Comparison of ENCODE assay signal across 8 cellular contexts in the genomic region with DNA sequence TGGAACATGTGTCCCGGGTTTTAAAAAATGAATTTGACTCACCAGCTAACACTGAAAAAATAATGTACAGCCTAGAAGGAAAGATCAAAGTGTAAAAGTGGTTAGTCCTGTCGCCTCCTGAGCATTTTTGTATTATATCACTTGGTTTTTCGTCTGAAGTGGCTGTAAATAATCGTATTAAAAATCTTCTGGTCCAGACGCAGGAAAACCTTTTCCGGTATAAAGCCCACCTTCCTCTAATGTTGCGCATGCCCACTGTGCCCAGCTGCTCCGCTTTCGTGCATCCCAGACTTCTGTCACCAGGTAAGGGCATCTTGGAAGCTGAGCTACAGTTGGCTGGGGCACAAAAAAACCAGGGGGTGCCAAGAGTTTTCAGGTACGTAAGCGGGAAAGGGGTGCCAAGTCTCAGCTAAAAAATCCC. TPM values are rescaled to one million over a fixed set of nuclear protein-coding genes. Genes with fewer than 3 reads are reported as not detected.
DNase-seq lines count a peak whose midpoint lies in the region; ATAC-seq and TF ChIP-seq lines count a peak whose summit lies in the region.

No MANE protein-coding gene starts in this region.

- H3K36me3 Mint-ChIP-seq in activated naive CD4-positive, alpha-beta T cell treated with anti-CD3 and anti-CD28 coated beads, Interleukin-2, amount 50 U/mL, for 72 hours: peaks cover 21 to 34% of the 10 kb centered on the region in 2 donors
- peaks cover 7% of the 10 kb centered on the region for H3K36me3 Mint-ChIP-seq in neural crest cell (ENCODE audit: low read depth)

- H3K9me3 ChIP-seq in vagina: no peaks in the 10 kb centered on the region

- no peak for TF ChIP-seq POLR2A in vagina (IDR thresholded peaks at IDR 0.05)

- H3K9me3 Mint-ChIP-seq in activated naive CD4-positive, alpha-beta T cell treated with anti-CD3 and anti-CD28 coated beads, Interleukin-2, amount 50 U/mL, for 72 hours: no peaks in the 10 kb centered on the region
- peaks cover 5% of the 10 kb centered on the region for H3K9me3 Mint-ChIP-seq in neural crest cell

- H3K4me3 Mint-ChIP-seq in neural crest cell: peak overlapping the region; percentile 100

- H3K27me3 Mint-ChIP-seq in neural crest cell (ENCODE audit: low read depth): peaks cover 21% of the 10 kb centered on the region

- H3K4me3 ChIP-seq in vagina: peak overlapping the region; percentile 78 to 91

- DNase-seq in DMS153 (lab: John Stamatoyannopoulos, UW): peak; percentile 79
- DNase-seq in HS-27A (ENCODE audit: low read depth): peak; percentile 66
- DNase-seq in NCI-H82 (lab: John Stamatoyannopoulos, UW): peak; percentile 95
- DNase-seq in activated naive CD4-positive, alpha-beta T cell treated with anti-CD3 and anti-CD28 coated beads, Interleukin-2, amount 50 U/mL, for 72 hours (ENCODE audit: low spot score in 2 of 2): no peak
- DNase-seq in globus pallidus (ENCODE audit: low spot score): peak; percentile 82
- peak; percentile 52 for DNase-seq in neural crest cell (ENCODE audit: low read depth, low spot score)
- no peak for DNase-seq in vagina (ENCODE audit: extremely low spot score in 2 of 2)

- H3K4me1 Mint-ChIP-seq in neural crest cell: peaks cover 46% of the 10 kb centered on the region

- peak overlapping the region; percentile 100 for H3K27ac Mint-ChIP-seq in activated naive CD4-positive, alpha-beta T cell treated with anti-CD3 and anti-CD28 coated beads, Interleukin-2, amount 50 U/mL, for 72 hours
- H3K27ac Mint-ChIP-seq in neural crest cell (ENCODE audit: unreplicated experiment): peak overlapping the region; percentile 99

- TF ChIP-seq CTCF in neural crest cell (conservative IDR thresholded peaks at IDR 0.05) (no peak), vagina (IDR thresholded peaks at IDR 0.05) (no peak)

- intact Hi-C loops in vagina (cut with DNase I): no loop called here

- no peaks in the 10 kb centered on the region for H3K27me3 ChIP-seq in vagina

- ATAC-seq in GM21381 (IDR thresholded peaks at IDR 0.05; ENCODE audit: unreplicated experiment): peak; percentile 21
- ATAC-seq in activated naive CD4-positive, alpha-beta T cell treated with anti-CD3 and anti-CD28 coated beads, Interleukin-2, amount 50 U/mL, for 72 hours: peak; percentile 32 to 34

- H3K4me1 ChIP-seq in vagina: peaks cover 25% of the 10 kb centered on the region

- peak overlapping the region; percentile 100 for H3K27ac ChIP-seq in vagina

- peaks cover 0 to 9% of the 10 kb centered on the region in 2 donors for H3K36me3 ChIP-seq in vagina

RNA-seq across cellular contexts. Expression of gene MYNN, which starts 0.7 kb away (rescaled TPM):
- total RNA-seq in activated naive CD4-positive, alpha-beta T cell treated with anti-CD3 and anti-CD28 coated beads, Interleukin-2, amount 50 U/mL, for 72 hours: 10 to 100 TPM; 13.3 to 16.7 TPM
- total RNA-seq in neural crest cell (15.0 and 15.7 TPM in 2 replicates), vagina (16.7 TPM)

RNA-seq across cellular contexts. Expression of gene ACTRT3, which starts 3.2 kb away (rescaled TPM):
- 1 to 10 TPM in 1 of 2 donors, under 1 TPM in 1; 0.19 to 2.1 TPM for total RNA-seq in activated naive CD4-positive, alpha-beta T cell treated with anti-CD3 and anti-CD28 coated beads, Interleukin-2, amount 50 U/mL, for 72 hours
- total RNA-seq in neural crest cell (1.5 TPM in 2 replicates), vagina (1.7 TPM)

RNA-seq across cellular contexts. Expression of gene TERC, which starts 7.7 kb away (rescaled TPM):
- 10 to 100 TPM in 1 of 2 donors, 1 to 10 TPM in 1; 8.5 to 10.2 TPM for total RNA-seq in activated naive CD4-positive, alpha-beta T cell treated with anti-CD3 and anti-CD28 coated beads, Interleukin-2, amount 50 U/mL, for 72 hours
- total RNA-seq in neural crest cell: 16.2 and 19.5 TPM in 2 replicates
- 204 TPM for total RNA-seq in vagina

RNA-seq across cellular contexts. Expression of gene LRRIQ4, which starts 40.1 kb away (rescaled TPM):
- total RNA-seq in activated naive CD4-positive, alpha-beta T cell treated with anti-CD3 and anti-CD28 coated beads, Interleukin-2, amount 50 U/mL, for 72 hours: under 1 TPM; 0.21 to 0.32 TPM
- 0.12 and 0.16 TPM in 2 replicates for total RNA-seq in neural crest cell
- total RNA-seq in vagina: not detected

RNA-seq across cellular contexts. Expression of gene LRRC34, which starts 40.2 kb away (rescaled TPM):
- total RNA-seq in activated naive CD4-positive, alpha-beta T cell treated with anti-CD3 and anti-CD28 coated beads, Interleukin-2, amount 50 U/mL, for 72 hours: 1 to 10 TPM; 2.1 to 3.2 TPM
- 8.6 and 10.1 TPM in 2 replicates for total RNA-seq in neural crest cell
- total RNA-seq in vagina: 0.49 TPM

Comparison
In these comparisons a context has a peak if more than half of its experiments do, and no peak if none do; other contexts are left out.
1. DNase-seq: peak in DMS153 (single experiment), HS-27A (single experiment), NCI-H82 (single experiment), globus pallidus (single experiment) and neural crest cell (single experiment); none in activated naive CD4-positive, alpha-beta T cell treated with anti-CD3 and anti-CD28 coated beads, Interleukin-2, amount 50 U/mL, for 72 hours (0 of 2) and vagina (0 of 2).
2. RNA of gene TERC, which starts 7.7 kb away (total RNA-seq): 204 TPM in vagina (single experiment); 16.2 to 19.5 TPM in neural crest cell and 8.5 to 10.2 TPM in activated naive CD4-positive, alpha-beta T cell treated with anti-CD3 and anti-CD28 coated beads, Interleukin-2, amount 50 U/mL, for 72 hours; every median in the first group is over 10 times any median in the second.